ENCODE assay signal across 20 cellular contexts in genomic region chr6:149470948-149471347, GRCh38. TPM values are rescaled to one million over a fixed set of nuclear protein-coding genes. Genes with fewer than 3 reads are reported as not detected.
"Had no signal": no experiment of that assay in that cellular context is flagged by ENCODE, and none has a peak within 500 bp of the region (broad histone marks: within the 10 kb centered on the region; RNA-seq: fewer than 3 reads in every experiment).

No MANE protein-coding gene starts in this region.

- H3K4me3 Mint-ChIP-seq: activated CD4-positive, alpha-beta T cell treated with anti-CD3 and anti-CD28 coated beads, Interleukin-2, amount 10 ng/mL, durations not matched to agents 7 days and 5 days; activated CD8-positive, alpha-beta T cell treated with anti-CD3 and anti-CD28 coated beads, Interleukin-2, amount 10 ng/mL, durations not matched to agents 7 days and 5 days; dendritic cell treated with granulocyte-macrophage colony-stimulating factor and Interleukin-4, amounts not matched to agents 40 ng/mL and 50 ng/mL, for 4 days; natural killer cell treated with Interleukin-12 subunit alpha and Interleukin-12 subunit beta and Interleukin-15 and Interleukin-18, amount 100 ng/mL, for 72 hours; T-cell; type B pancreatic cell had no signal

- H3K36me3 ChIP-seq: gastroesophageal sphincter, suprapubic skin had no signal

- H3K9me3 ChIP-seq: esophagus muscularis mucosa, gastroesophageal sphincter, heart left ventricle, suprapubic skin had no signal

- H3K27ac Mint-ChIP-seq: activated CD4-positive, alpha-beta T cell treated with anti-CD3 and anti-CD28 coated beads, Interleukin-2, amount 10 ng/mL, durations not matched to agents 7 days and 5 days; activated CD8-positive, alpha-beta T cell treated with anti-CD3 and anti-CD28 coated beads, Interleukin-2, amount 10 ng/mL, durations not matched to agents 7 days and 5 days; natural killer cell treated with Interleukin-12 subunit alpha and Interleukin-12 subunit beta and Interleukin-15 and Interleukin-18, amount 100 ng/mL, for 72 hours; type B pancreatic cell had no signal

- H3K4me1 ChIP-seq: gastroesophageal sphincter had no signal

- ATAC-seq: activated CD8-positive, alpha-beta T cell treated with anti-CD3 and anti-CD28 coated beads, Interleukin-2, amount 10 ng/mL, durations not matched to agents 7 days and 5 days; gastroesophageal sphincter; heart left ventricle; left ventricle myocardium superior; natural killer cell treated with Interleukin-12 subunit alpha and Interleukin-12 subunit beta and Interleukin-15 and Interleukin-18, amount 100 ng/mL, for 72 hours had no signal

- H3K9me3 Mint-ChIP-seq: activated CD4-positive, alpha-beta T cell treated with anti-CD3 and anti-CD28 coated beads, Interleukin-2, amount 10 ng/mL, durations not matched to agents 7 days and 5 days; dendritic cell treated with granulocyte-macrophage colony-stimulating factor and Interleukin-4, amounts not matched to agents 40 ng/mL and 50 ng/mL, for 4 days; natural killer cell treated with Interleukin-12 subunit alpha and Interleukin-12 subunit beta and Interleukin-15 and Interleukin-18, amount 100 ng/mL, for 72 hours; T-cell; type B pancreatic cell had no signal

- H3K4me3 ChIP-seq: esophagus muscularis mucosa, gastroesophageal sphincter, heart left ventricle, suprapubic skin had no signal

- H3K27me3 ChIP-seq: suprapubic skin had no signal

- H3K27ac ChIP-seq: esophagus muscularis mucosa, gastroesophageal sphincter, heart left ventricle, suprapubic skin had no signal

- DNase-seq: activated CD4-positive, alpha-beta T cell treated with anti-CD3 and anti-CD28 coated beads, Interleukin-2, amount 10 ng/mL, durations not matched to agents 7 days and 5 days; activated CD8-positive, alpha-beta T cell treated with anti-CD3 and anti-CD28 coated beads, Interleukin-2, amount 10 ng/mL, durations not matched to agents 7 days and 5 days; activated effector memory CD4-positive, alpha-beta T cell treated with anti-CD3 and anti-CD28 coated beads, Interleukin-2, amount 50 U/mL, for 16 hours; activated T-cell treated with anti-CD3 and anti-CD28 coated beads, Interleukin-2, amount 50 U/mL, for 48 hours; effector CD8-positive, alpha-beta T cell; kidney; left ventricle myocardium superior; retina; stimulated activated naive CD4-positive, alpha-beta T cell treated with Interleukin-2 at 50 U/mL for 16 hours; T-cell; T1000 had no signal

- H3K27me3 Mint-ChIP-seq: activated CD4-positive, alpha-beta T cell treated with anti-CD3 and anti-CD28 coated beads, Interleukin-2, amount 10 ng/mL, durations not matched to agents 7 days and 5 days; activated naive CD8-positive, alpha-beta T cell; dendritic cell treated with granulocyte-macrophage colony-stimulating factor and Interleukin-4, amounts not matched to agents 40 ng/mL and 50 ng/mL, for 4 days; natural killer cell treated with Interleukin-12 subunit alpha and Interleukin-12 subunit beta and Interleukin-15 and Interleukin-18, amount 100 ng/mL, for 72 hours; T-cell had no signal

- H3K36me3 Mint-ChIP-seq: natural killer cell treated with Interleukin-12 subunit alpha and Interleukin-12 subunit beta and Interleukin-15 and Interleukin-18, amount 100 ng/mL, for 72 hours; type B pancreatic cell had no signal

RNA-seq across cellular contexts. Expression of gene ZC3H12D, which starts 13.9 kb away (rescaled TPM):
- total RNA-seq: endothelial cell of umbilical vein had no signal
